Comparison of ENCODE assay signal across 18 cellular contexts in genomic region chr7:139990142-139990535, GRCh38.
"Had no signal": no experiment of that assay in that cellular context is flagged by ENCODE, and none has a peak within 500 bp of the region (broad histone marks: within the 10 kb centered on the region; RNA-seq: fewer than 3 reads in every experiment).

No MANE protein-coding gene starts in this region.

- H3K9ac ChIP-seq: parathyroid adenoma had no signal

- H3K9me3 ChIP-seq: adrenal gland, esophagus muscularis mucosa, gastroesophageal sphincter, sigmoid colon, spleen had no signal

- H3K4me1 ChIP-seq: adrenal gland, sigmoid colon, spleen had no signal

- H3K27ac ChIP-seq: adrenal gland, esophagus muscularis mucosa, gastroesophageal sphincter, parathyroid adenoma, sigmoid colon, spleen had no signal

- H3K27me3 ChIP-seq: adrenal gland, esophagus muscularis mucosa, gastroesophageal sphincter, sigmoid colon, spleen had no signal

- ATAC-seq: activated CD8-positive, alpha-beta T cell treated with anti-CD3 and anti-CD28 coated beads for 36 hours; gastroesophageal sphincter; natural killer cell had no signal

- DNase-seq: activated CD4-positive, alpha-beta T cell treated with anti-CD3 and anti-CD28 coated beads for 48 hours; activated CD4-positive, CD25-positive, alpha-beta regulatory T cell; activated CD8-positive, alpha-beta T cell treated with anti-CD3 and anti-CD28 coated beads for 36 hours; activated effector memory CD4-positive, alpha-beta T cell treated with Interleukin-2 at 50 U/mL for 16 hours; activated naive CD4-positive, alpha-beta T cell treated with anti-CD3 and anti-CD28 coated beads, Interleukin-2, amount 50 U/mL, for 16 hours; activated T-cell treated with anti-CD3 and anti-CD28 coated beads, Interleukin-2, amount 50 U/mL, for 24 hours; adrenal gland; cerebellar nuclear complex; effector CD8-positive, alpha-beta T cell; natural killer cell; sigmoid colon; spleen; stimulated activated naive CD4-positive, alpha-beta T cell; T-helper 1 cell; T-helper 9 cell had no signal

- H3K36me3 ChIP-seq: adrenal gland, esophagus muscularis mucosa, gastroesophageal sphincter, sigmoid colon had no signal

- H3K4me3 ChIP-seq: adrenal gland, esophagus muscularis mucosa, gastroesophageal sphincter, sigmoid colon, spleen had no signal
